Comparison of ENCODE assay signal across 8 cellular contexts in the genomic region with DNA sequence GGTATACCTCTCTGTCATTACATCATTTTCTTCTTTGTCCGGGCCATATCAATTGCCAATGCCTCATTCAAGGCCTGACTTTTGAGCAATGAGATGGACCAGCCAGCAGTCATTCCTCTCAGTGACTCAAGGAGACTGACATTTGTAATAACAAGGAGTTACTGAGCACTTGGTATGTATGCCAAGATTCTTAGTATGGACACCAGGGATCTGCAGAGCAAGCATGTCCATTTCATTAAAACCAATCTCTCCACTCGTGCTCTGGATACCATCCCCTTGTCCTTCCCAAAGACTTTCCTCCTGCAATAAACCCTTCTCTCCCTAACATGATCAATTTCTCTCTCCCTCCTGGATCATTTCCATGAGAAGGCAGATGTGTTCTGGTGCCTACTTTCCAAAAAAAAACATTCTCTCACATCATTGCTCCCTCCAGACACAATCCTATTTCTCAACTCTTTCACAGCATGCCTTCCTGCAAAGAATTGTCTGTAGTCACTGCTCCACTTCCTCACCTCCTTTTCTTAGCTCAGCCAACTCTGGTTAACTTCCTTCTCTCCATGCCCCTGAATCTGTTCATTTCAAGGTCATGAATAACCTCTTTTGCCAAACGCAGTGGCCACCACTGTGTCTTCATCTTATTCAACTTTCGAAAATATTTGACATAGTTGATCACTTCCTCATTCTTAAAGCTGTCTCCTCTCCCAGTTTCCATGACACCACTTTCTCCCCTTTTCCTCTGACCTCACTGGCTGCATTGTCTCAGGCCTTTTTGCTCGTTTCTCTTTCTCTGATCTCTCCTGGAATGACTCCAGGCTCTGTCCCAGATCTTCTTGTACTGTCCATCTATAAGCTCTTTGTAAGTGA.
A peak's percentile ranks its signal among the peaks of the same experiment; 100 is the strongest.
DNase-seq lines count a peak whose midpoint lies in the region; ATAC-seq and TF ChIP-seq lines count a peak whose summit lies in the region.

No MANE protein-coding gene starts in this region.

- peak overlapping the region; percentile 10 for H3K4me3 Mint-ChIP-seq in dendritic cell treated with granulocyte-macrophage colony-stimulating factor and Interleukin-4, amounts not matched to agents 40 ng/mL and 50 ng/mL, for 4 days
- no peak overlapping the region for H3K4me3 Mint-ChIP-seq in activated CD8-positive, alpha-beta memory T cell treated with anti-CD3 and anti-CD28 coated beads, Interleukin-2, amount 10 ng/mL, durations not matched to agents 7 days and 5 days
- H3K4me3 Mint-ChIP-seq in endodermal cell, result no peak overlapping the region
- no peak overlapping the region for H3K4me3 Mint-ChIP-seq in stimulated activated naive CD8-positive, alpha-beta T cell treated with anti-CD3 and anti-CD28 coated beads, Interleukin-15, amount 100 ng/mL, for 72 hours

- H3K4me1 ChIP-seq in endodermal cell (ENCODE audit: control insufficient read depth, insufficient read depth, low read length), result no peaks in the 10 kb centered on the region

- TF ChIP-seq CTCF in HL-60 (IDR thresholded peaks at IDR 0.05; ENCODE audit: insufficient read depth, low read length), result no peak
- no peak for TF ChIP-seq CTCF in endodermal cell (conservative IDR thresholded peaks at IDR 0.05)

- WGBS in endodermal cell (ENCODE audit: insufficient coverage in 1 of 2, insufficient read length in 1 of 2), 2 experiments, result 69 to 81% methylated on average over 4 to 5 of the region's 5 CpGs

- DNase-seq in HL-60 (ENCODE audit: low read depth in 1 of 2, low spot score in 1 of 2) (peak; percentile 84 to 92), non-pigmented ciliary epithelial cell (ENCODE audit: low read depth) (peak; percentile 97), endodermal cell (no peak)
- DNase-seq in activated CD8-positive, alpha-beta memory T cell treated with anti-CD3 and anti-CD28 coated beads, Interleukin-2, amount 10 ng/mL, durations not matched to agents 7 days and 5 days, result no peak
- no peak for DNase-seq in stimulated activated naive CD8-positive, alpha-beta T cell treated with anti-CD3 and anti-CD28 coated beads, Interleukin-15, amount 100 ng/mL, for 72 hours

- intact Hi-C loops in dendritic cell treated with granulocyte-macrophage colony-stimulating factor and Interleukin-4, amounts not matched to agents 40 ng/mL and 50 ng/mL, for 4 days (cut with micrococcal nuclease), result loop anchor here (2.0 kb wide), 1 partner anchor 50 kb away; no protein-coding TSS in a partner anchor

- no peaks in the 10 kb centered on the region for H3K36me3 Mint-ChIP-seq in dendritic cell treated with granulocyte-macrophage colony-stimulating factor and Interleukin-4, amounts not matched to agents 40 ng/mL and 50 ng/mL, for 4 days (ENCODE audit: low read depth)
- no peaks in the 10 kb centered on the region for H3K36me3 Mint-ChIP-seq in activated CD8-positive, alpha-beta memory T cell treated with anti-CD3 and anti-CD28 coated beads, Interleukin-2, amount 10 ng/mL, durations not matched to agents 7 days and 5 days
- no peaks in the 10 kb centered on the region for H3K36me3 Mint-ChIP-seq in endodermal cell (ENCODE audit: low read depth)

- peak overlapping the region; percentile 64 for H3K27ac ChIP-seq in HL-60 (replicated peaks)
- H3K27ac ChIP-seq in endodermal cell (ENCODE audit: low read depth, low read length), result no peak overlapping the region

- CTCF ChIA-PET in activated CD8-positive, alpha-beta memory T cell treated with anti-CD3 and anti-CD28 coated beads, Interleukin-2, amount 10 ng/mL, durations not matched to agents 7 days and 5 days (lab: Charles Lee), result no interaction called here

- no peak overlapping the region for H3K9ac ChIP-seq in endodermal cell (ENCODE audit: extremely low read depth, low read length, poor library complexity, severe bottlenecking)

- no peaks in the 10 kb centered on the region for H3K36me3 ChIP-seq in endodermal cell (ENCODE audit: control insufficient read depth, insufficient read depth, low read length)

- H3K4me3 ChIP-seq in HL-60 (replicated peaks; ENCODE audit: insufficient read depth, low read length) (no peak overlapping the region), endodermal cell (ENCODE audit: low read length) (no peak overlapping the region)

- no peaks in the 10 kb centered on the region for H3K9me3 ChIP-seq in endodermal cell (ENCODE audit: control insufficient read depth, low read length)

- H3K9me3 Mint-ChIP-seq in dendritic cell treated with granulocyte-macrophage colony-stimulating factor and Interleukin-4, amounts not matched to agents 40 ng/mL and 50 ng/mL, for 4 days, result no peaks in the 10 kb centered on the region
- H3K9me3 Mint-ChIP-seq in activated CD8-positive, alpha-beta memory T cell treated with anti-CD3 and anti-CD28 coated beads, Interleukin-2, amount 10 ng/mL, durations not matched to agents 7 days and 5 days (ENCODE audit: low read depth), result no peaks in the 10 kb centered on the region
- no peaks in the 10 kb centered on the region for H3K9me3 Mint-ChIP-seq in endodermal cell
- peaks cover 0 to under 1% of the 10 kb centered on the region in 2 donors for H3K9me3 Mint-ChIP-seq in stimulated activated naive CD8-positive, alpha-beta T cell treated with anti-CD3 and anti-CD28 coated beads, Interleukin-15, amount 100 ng/mL, for 72 hours

- no peaks in the 10 kb centered on the region for H3K27me3 Mint-ChIP-seq in dendritic cell treated with granulocyte-macrophage colony-stimulating factor and Interleukin-4, amounts not matched to agents 40 ng/mL and 50 ng/mL, for 4 days
- peaks cover 65% of the 10 kb centered on the region for H3K27me3 Mint-ChIP-seq in activated CD8-positive, alpha-beta memory T cell treated with anti-CD3 and anti-CD28 coated beads, Interleukin-2, amount 10 ng/mL, durations not matched to agents 7 days and 5 days
- no peaks in the 10 kb centered on the region for H3K27me3 Mint-ChIP-seq in endodermal cell (ENCODE audit: insufficient read depth)
- peaks cover 47% of the 10 kb centered on the region for H3K27me3 Mint-ChIP-seq in stimulated activated naive CD8-positive, alpha-beta T cell treated with anti-CD3 and anti-CD28 coated beads, Interleukin-15, amount 100 ng/mL, for 72 hours

- peaks cover 50% of the 10 kb centered on the region for H3K4me1 Mint-ChIP-seq in dendritic cell treated with granulocyte-macrophage colony-stimulating factor and Interleukin-4, amounts not matched to agents 40 ng/mL and 50 ng/mL, for 4 days (ENCODE audit: low read depth)
- H3K4me1 Mint-ChIP-seq in activated CD8-positive, alpha-beta memory T cell treated with anti-CD3 and anti-CD28 coated beads, Interleukin-2, amount 10 ng/mL, durations not matched to agents 7 days and 5 days, result peaks cover 5% of the 10 kb centered on the region
- H3K4me1 Mint-ChIP-seq in endodermal cell, result no peaks in the 10 kb centered on the region
- no peaks in the 10 kb centered on the region for H3K4me1 Mint-ChIP-seq in stimulated activated naive CD8-positive, alpha-beta T cell treated with anti-CD3 and anti-CD28 coated beads, Interleukin-15, amount 100 ng/mL, for 72 hours

- H3K27ac Mint-ChIP-seq in dendritic cell treated with granulocyte-macrophage colony-stimulating factor and Interleukin-4, amounts not matched to agents 40 ng/mL and 50 ng/mL, for 4 days, result peak overlapping the region; percentile 71
- H3K27ac Mint-ChIP-seq in activated CD8-positive, alpha-beta memory T cell treated with anti-CD3 and anti-CD28 coated beads, Interleukin-2, amount 10 ng/mL, durations not matched to agents 7 days and 5 days, result no peak overlapping the region
- H3K27ac Mint-ChIP-seq in endodermal cell, result no peak overlapping the region
- no peak overlapping the region for H3K27ac Mint-ChIP-seq in stimulated activated naive CD8-positive, alpha-beta T cell treated with anti-CD3 and anti-CD28 coated beads, Interleukin-15, amount 100 ng/mL, for 72 hours

- ATAC-seq in GM18867 (IDR thresholded peaks at IDR 0.05; ENCODE audit: unreplicated experiment), result peak; percentile 68
- ATAC-seq in activated CD8-positive, alpha-beta memory T cell treated with anti-CD3 and anti-CD28 coated beads, Interleukin-2, amount 10 ng/mL, durations not matched to agents 7 days and 5 days, result no peak
- no peak for ATAC-seq in GM18861 (IDR thresholded peaks at IDR 0.05; ENCODE audit: unreplicated experiment)
- ATAC-seq in stimulated activated naive CD8-positive, alpha-beta T cell treated with anti-CD3 and anti-CD28 coated beads, Interleukin-15, amount 100 ng/mL, for 72 hours, result no peak

- no peaks in the 10 kb centered on the region for H3K27me3 ChIP-seq in HL-60 (ENCODE audit: insufficient read depth, poor library complexity, severe bottlenecking)
- H3K27me3 ChIP-seq in endodermal cell (ENCODE audit: control insufficient read depth, insufficient read depth, low read length, poor library complexity, severe bottlenecking), result no peaks in the 10 kb centered on the region

Comparison
In these comparisons a context has a peak if more than half of its experiments do, and no peak if none do; other contexts are left out.
1. DNase-seq: peak in HL-60 (2 of 2) and non-pigmented ciliary epithelial cell (single experiment); none in activated CD8-positive, alpha-beta memory T cell treated with anti-CD3 and anti-CD28 coated beads, Interleukin-2, amount 10 ng/mL, durations not matched to agents 7 days and 5 days (single experiment), endodermal cell (single experiment) and stimulated activated naive CD8-positive, alpha-beta T cell treated with anti-CD3 and anti-CD28 coated beads, Interleukin-15, amount 100 ng/mL, for 72 hours (0 of 2).